In genomic region chr11:596374-596773, GRCh38 we compare ENCODE assay signal across 1 cellular context.
TF ChIP-seq lines count a peak whose summit lies in the region.

No MANE protein-coding gene starts in this region.

TF ChIP-seq in GM23338, 12 proteins besides CTCF, POLR2A, EP300 and RAD21:
- TF ChIP-seq POLR2AphosphoS5 (IDR thresholded peaks at IDR 0.05; ENCODE audit: low read depth) (no peak), ZNF114 (CRISPR knock-in tag; IDR thresholded peaks at IDR 0.05) (no peak), REST (IDR thresholded peaks at IDR 0.05; ENCODE audit: unreplicated experiment) (no peak), NANOG (IDR thresholded peaks at IDR 0.05; ENCODE audit: borderline replicate concordance) (no peak), CREB1 (CRISPR knock-in tag; IDR thresholded peaks at IDR 0.05; ENCODE audit: low read depth) (no peak), JUNB (IDR thresholded peaks at IDR 0.05; ENCODE audit: unreplicated experiment) (no peak), ZNF331 (CRISPR knock-in tag; IDR thresholded peaks at IDR 0.05; ENCODE audit: low read depth) (no peak), ETS1 (IDR thresholded peaks at IDR 0.05) (no peak), EZH2 (IDR thresholded peaks at IDR 0.05; ENCODE audit: low read depth, unreplicated experiment) (no peak), ZNF462 (CRISPR knock-in tag; IDR thresholded peaks at IDR 0.05) (no peak), EZH2phosphoT487 (IDR thresholded peaks at IDR 0.05; ENCODE audit: unreplicated experiment) (no peak), STAT1 (IDR thresholded peaks at IDR 0.05; ENCODE audit: unreplicated experiment) (no peak)
